ENCODE assay signal across 12 cellular contexts in genomic region chr17:39872700-39873099, GRCh38. TPM values are rescaled to one million over a fixed set of nuclear protein-coding genes. Genes with fewer than 3 reads are reported as not detected.
A peak's percentile ranks its signal among the peaks of the same experiment; 100 is the strongest.
DNase-seq lines count a peak whose midpoint lies in the region; ATAC-seq and TF ChIP-seq lines count a peak whose summit lies in the region.
"Had no signal": no experiment of that assay in that cellular context is flagged by ENCODE, and none has a peak within 500 bp of the region (broad histone marks: within the 10 kb centered on the region; RNA-seq: fewer than 3 reads in every experiment).

No MANE protein-coding gene starts in this region.

- H3K9me3 Mint-ChIP-seq in stimulated activated naive CD8-positive, alpha-beta T cell treated with anti-CD3 and anti-CD28 coated beads, Interleukin-15, amount 100 ng/mL, for 72 hours, result peaks cover 0 to 3% of the 10 kb centered on the region in 2 donors
- H3K9me3 Mint-ChIP-seq: activated naive CD8-positive, alpha-beta T cell treated with anti-CD3 and anti-CD28 coated beads, Interleukin-2, amount 50 U/mL, for 24 hours had no signal

- ATAC-seq in heart right ventricle (no peak), thoracic aorta (ENCODE audit: insufficient number of reproducible peaks, low FRiP score, low read depth) (no peak)
- no peak for ATAC-seq in stimulated activated naive CD8-positive, alpha-beta T cell treated with anti-CD3 and anti-CD28 coated beads, Interleukin-15, amount 100 ng/mL, for 72 hours
- ATAC-seq: activated naive CD8-positive, alpha-beta T cell treated with anti-CD3 and anti-CD28 coated beads, Interleukin-2, amount 50 U/mL, for 24 hours had no signal

- intact Hi-C loops in heart right ventricle (cut with DNase I) (loop anchor here in 4 of 10 donors (2.0 to 5.0 kb wide), 2 partner anchors 108 to 110 kb away; partner anchors contain the start of gene PSMD3 (in 4 of the 4)), cardiac septum (cut with DNase I) (loop anchor here (5.0 kb wide), 1 partner anchor 105 kb away; no protein-coding TSS in a partner anchor), head of caudate nucleus (cut with DNase I) (no loop called here)

- H3K27ac ChIP-seq in heart right ventricle (no peak overlapping the region), thoracic aorta (no peak overlapping the region)

- H3K27me3 ChIP-seq in heart right ventricle, result peaks cover 0 to 55% (median 34%) of the 10 kb centered on the region in 7 donors
- peaks cover 3% of the 10 kb centered on the region for H3K27me3 ChIP-seq in thoracic aorta (replicated peaks; ENCODE audit: insufficient read depth)

- H3K27ac Mint-ChIP-seq in stimulated activated naive CD8-positive, alpha-beta T cell treated with anti-CD3 and anti-CD28 coated beads, Interleukin-15, amount 100 ng/mL, for 72 hours, result no peak overlapping the region
- H3K27ac Mint-ChIP-seq: activated naive CD8-positive, alpha-beta T cell treated with anti-CD3 and anti-CD28 coated beads, Interleukin-2, amount 50 U/mL, for 24 hours had no signal

- H3K4me1 ChIP-seq in heart right ventricle (no peaks in the 10 kb centered on the region), thoracic aorta (ENCODE audit: control insufficient read depth in 1 of 2, low read depth in 2 of 2) (no peaks in the 10 kb centered on the region)

- DNase-seq in heart right ventricle (no peak), cardiac septum (ENCODE audit: low spot score) (no peak), NCI-H226 (peak; percentile 3), erythroblast (lab: John Stamatoyannopoulos, UW) (peak; percentile 22 to 26), thoracic aorta (ENCODE audit: low spot score) (no peak), NCI-H1417 treated with DMSO at 0.1 percent for 48 hours (lab: John Stamatoyannopoulos, UW) (no peak), head of caudate nucleus (no peak)
- DNase-seq in stimulated activated naive CD8-positive, alpha-beta T cell treated with anti-CD3 and anti-CD28 coated beads, Interleukin-15, amount 100 ng/mL, for 72 hours, result no peak
- DNase-seq: activated CD4-positive, CD25-positive, alpha-beta regulatory T cell treated with anti-CD3 and anti-CD28 coated beads, Interleukin-2, amount 50 U/mL, for 72 hours; activated naive CD8-positive, alpha-beta T cell treated with anti-CD3 and anti-CD28 coated beads, Interleukin-2, amount 50 U/mL, for 24 hours; NCI-H748 treated with DMSO at 0.1 percent for 48 hours had no signal

- TF ChIP-seq CTCF in heart right ventricle (IDR thresholded peaks at IDR 0.05), result peak in 5 of 9 donors; percentile 8 to 58 (median 32)
- peak; percentile 48 for TF ChIP-seq CTCF in thoracic aorta (IDR thresholded peaks at IDR 0.05)

- H3K4me3 ChIP-seq in heart right ventricle, result no peak overlapping the region
- H3K4me3 ChIP-seq in thoracic aorta, result no peak overlapping the region

- no peak for TF ChIP-seq POLR2A in erythroblast (IDR thresholded peaks at IDR 0.05; ENCODE audit: low read length)

- peaks cover 0 to 5% (median 0%) of the 10 kb centered on the region in 11 donors for H3K9me3 ChIP-seq in heart right ventricle
- H3K9me3 ChIP-seq in thoracic aorta, result no peaks in the 10 kb centered on the region

- H3K36me3 ChIP-seq in heart right ventricle (no peaks in the 10 kb centered on the region), thoracic aorta (no peaks in the 10 kb centered on the region)

- H3K27me3 Mint-ChIP-seq in stimulated activated naive CD8-positive, alpha-beta T cell treated with anti-CD3 and anti-CD28 coated beads, Interleukin-15, amount 100 ng/mL, for 72 hours, result no peaks in the 10 kb centered on the region
- H3K27me3 Mint-ChIP-seq: activated naive CD8-positive, alpha-beta T cell treated with anti-CD3 and anti-CD28 coated beads, Interleukin-2, amount 50 U/mL, for 24 hours had no signal

- H3K4me3 Mint-ChIP-seq in stimulated activated naive CD8-positive, alpha-beta T cell treated with anti-CD3 and anti-CD28 coated beads, Interleukin-15, amount 100 ng/mL, for 72 hours, result no peak overlapping the region
- H3K4me3 Mint-ChIP-seq: activated naive CD8-positive, alpha-beta T cell treated with anti-CD3 and anti-CD28 coated beads, Interleukin-2, amount 50 U/mL, for 24 hours had no signal

- 82 to 88% methylated on average over 2 of the region's 2 CpGs for WGBS in heart right ventricle, 2 donors

- H3K4me1 Mint-ChIP-seq in stimulated activated naive CD8-positive, alpha-beta T cell treated with anti-CD3 and anti-CD28 coated beads, Interleukin-15, amount 100 ng/mL, for 72 hours, result peaks cover 14% of the 10 kb centered on the region

RNA-seq across cellular contexts. Expression of gene ZPBP2, which starts 4.7 kb away (rescaled TPM):
- total RNA-seq in heart right ventricle (not detected), cardiac septum (not detected), thoracic aorta (not detected)
- polyA plus RNA-seq in heart right ventricle, result not detected
- total RNA-seq: osteocyte had no signal

RNA-seq across cellular contexts. Expression of gene IKZF3, which starts 8.6 kb away (rescaled TPM):
- total RNA-seq in heart right ventricle (1 to 10 TPM in 1 of 10 donors, under 1 TPM in 9; 0.11 to 5.0 (median 0.31) TPM), cardiac septum (0.51 TPM), thoracic aorta (1 to 10 TPM; 4.8 to 5.6 TPM)
- under 1 TPM; 0.06 to 0.22 TPM for polyA plus RNA-seq in heart right ventricle
- total RNA-seq: osteocyte had no signal

RNA-seq across cellular contexts. Expression of gene GSDMB, which starts 45.7 kb away (rescaled TPM):
- total RNA-seq in heart right ventricle (1 to 10 TPM in 9 of 10 donors, under 1 TPM in 1; 0.72 to 4.6 (median 2.5) TPM), cardiac septum (7.8 TPM), thoracic aorta (10 to 100 TPM in 1 of 2 donors, 1 to 10 TPM in 1; 8.3 to 16.0 TPM)
- 10 to 100 TPM in 1 of 2 donors, 1 to 10 TPM in 1; 2.1 to 11.9 TPM for polyA plus RNA-seq in heart right ventricle

RNA-seq across cellular contexts. Expression of gene ORMDL3, which starts 54.7 kb away (rescaled TPM):
- 10 to 100 TPM; 33.5 to 94.3 (median 66.8) TPM for total RNA-seq in heart right ventricle
- polyA plus RNA-seq in heart right ventricle, result 10 to 100 TPM; 51.4 to 56.3 TPM
- total RNA-seq in cardiac septum, result 104 TPM
- total RNA-seq in thoracic aorta, result 10 to 100 TPM; 43.3 to 64.0 TPM

RNA-seq across cellular contexts. Expression of gene LRRC3C, which starts 54.8 kb away (rescaled TPM):
- total RNA-seq in heart right ventricle, result not detected
- polyA plus RNA-seq in heart right ventricle, result not detected
- total RNA-seq in cardiac septum, result not detected
- not detected for total RNA-seq in thoracic aorta
- total RNA-seq: osteocyte had no signal

Comparison
In these comparisons a context has a peak if more than half of its experiments do, and no peak if none do; other contexts are left out.
1. DNase-seq: peak in NCI-H226 (single experiment) and erythroblast (2 of 2); none in heart right ventricle (0 of 2), cardiac septum (single experiment), thoracic aorta (single experiment), NCI-H1417 treated with DMSO at 0.1 percent for 48 hours (single experiment), stimulated activated naive CD8-positive, alpha-beta T cell treated with anti-CD3 and anti-CD28 coated beads, Interleukin-15, amount 100 ng/mL, for 72 hours (0 of 2) and head of caudate nucleus (0 of 42).